ENCODE assay signal across 12 cellular contexts in genomic region chr13:79359064-79359463, GRCh38.
"Had no signal": no experiment of that assay in that cellular context is flagged by ENCODE, and none has a peak within 500 bp of the region (broad histone marks: within the 10 kb centered on the region; RNA-seq: fewer than 3 reads in every experiment).

No MANE protein-coding gene starts in this region.

- H3K4me1 Mint-ChIP-seq: neural progenitor cell had no signal

- H3K27me3 Mint-ChIP-seq: activated CD8-positive, alpha-beta memory T cell treated with anti-CD3 and anti-CD28 coated beads, Interleukin-2, amount 10 ng/mL, durations not matched to agents 7 days and 5 days had no signal

- ATAC-seq: activated CD8-positive, alpha-beta memory T cell treated with anti-CD3 and anti-CD28 coated beads, Interleukin-2, amount 10 ng/mL, durations not matched to agents 7 days and 5 days had no signal

- H3K9me3 Mint-ChIP-seq: endodermal cell, immature natural killer cell, neural progenitor cell had no signal

- H3K27ac Mint-ChIP-seq: activated CD8-positive, alpha-beta memory T cell treated with anti-CD3 and anti-CD28 coated beads, Interleukin-2, amount 10 ng/mL, durations not matched to agents 7 days and 5 days; endodermal cell; neural progenitor cell had no signal

- H3K4me3 Mint-ChIP-seq: activated CD8-positive, alpha-beta memory T cell treated with anti-CD3 and anti-CD28 coated beads, Interleukin-2, amount 10 ng/mL, durations not matched to agents 7 days and 5 days; endodermal cell; immature natural killer cell; neural progenitor cell had no signal

- DNase-seq: activated CD4-positive, CD25-positive, alpha-beta regulatory T cell; activated CD8-positive, alpha-beta memory T cell treated with anti-CD3 and anti-CD28 coated beads, Interleukin-2, amount 10 ng/mL, durations not matched to agents 7 days and 5 days; activated T-cell treated with anti-CD3 and anti-CD28 coated beads, Interleukin-2, amount 50 U/mL, for 48 hours; adrenal gland; endodermal cell; head of caudate nucleus; immature natural killer cell; ovary; stimulated activated CD4-positive, alpha-beta T cell treated with anti-CD3 and anti-CD28 coated beads, Interleukin-1b, Interleukin-23, amount 100 ng/mL, for 48 hours; T-helper 2 cell; tibial artery had no signal
